19 cellular contexts compared by ENCODE assay signal in the genomic region with DNA sequence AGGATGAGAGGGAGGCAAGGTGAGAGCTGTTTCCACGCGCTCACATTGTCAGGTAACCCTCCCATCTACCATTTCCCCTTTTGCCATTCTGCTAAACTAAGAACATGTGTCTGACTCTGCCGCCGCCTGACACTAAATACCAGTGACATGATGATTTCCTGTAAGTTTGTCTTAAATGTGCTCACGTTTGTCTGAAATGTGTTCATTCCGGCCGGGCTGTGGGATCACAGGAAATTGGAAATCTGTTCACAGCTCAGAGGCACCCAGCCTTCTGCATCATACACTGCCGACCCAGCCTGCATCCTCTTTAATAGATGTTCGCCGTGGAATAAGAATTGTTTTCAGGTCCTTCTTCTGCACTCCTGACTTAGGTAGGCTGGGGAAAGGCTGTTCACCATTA.
DNase-seq lines count a peak whose midpoint lies in the region; ATAC-seq, FAIRE-seq and TF ChIP-seq lines count a peak whose summit lies in the region.
"Had no signal": no experiment of that assay in that cellular context is flagged by ENCODE, and none has a peak within 500 bp of the region (broad histone marks: within the 10 kb centered on the region; RNA-seq: fewer than 3 reads in every experiment).

No MANE protein-coding gene starts in this region.

- intact Hi-C loops in mucosa of descending colon (cut with DNase I, micrococcal nuclease): no loop called here

- peak overlapping the region; percentile 33 for H2AFZ ChIP-seq in GM23248

- H3K4me3 ChIP-seq in GM23248 (peak overlapping the region; percentile 57), astrocyte of the spinal cord (ENCODE audit: low read depth, low read length) (no peak overlapping the region), foreskin fibroblast (ENCODE audit: low read depth in 1 of 2, low read length in 2 of 2) (peak overlapping the region in 1 of 2 donors; percentile 34), skeletal muscle satellite cell (ENCODE audit: low read length) (no peak overlapping the region), coronary artery (no peak overlapping the region), mucosa of descending colon (no peak overlapping the region)
- H3K4me3 ChIP-seq: left ventricle myocardium inferior had no signal

- H3K9me3 ChIP-seq in GM23248 (ENCODE audit: low read depth): no peaks in the 10 kb centered on the region
- H3K9me3 ChIP-seq in skeletal muscle satellite cell (replicated peaks; ENCODE audit: low read length): no peaks in the 10 kb centered on the region
- H3K9me3 ChIP-seq in mucosa of descending colon: no peaks in the 10 kb centered on the region
- H3K9me3 ChIP-seq: BE2C, left ventricle myocardium inferior had no signal

- H3F3A ChIP-seq in GM23248 (ENCODE audit: insufficient read depth): peaks cover 10% of the 10 kb centered on the region

- in situ Hi-C loops in GM23248 (cut with MboI) (no loop called here), astrocyte of the spinal cord (cut with HindIII; ENCODE audit: low sequenced_read_pairs) (no loop called here)

- H3K79me2 ChIP-seq in GM23248 (ENCODE audit: insufficient read depth): no peaks in the 10 kb centered on the region

- no peaks in the 10 kb centered on the region for H3K9me2 ChIP-seq in GM23248 (ENCODE audit: insufficient read depth)

- peaks cover 25% of the 10 kb centered on the region for H3K4me1 ChIP-seq in GM23248 (ENCODE audit: insufficient read depth)
- peaks cover 17% of the 10 kb centered on the region for H3K4me1 ChIP-seq in skeletal muscle satellite cell (ENCODE audit: control insufficient read depth, insufficient read depth, low read length)
- H3K4me1 ChIP-seq in mucosa of descending colon (ENCODE audit: low read depth): no peaks in the 10 kb centered on the region
- H3K4me1 ChIP-seq: BE2C had no signal

- ATAC-seq in GM18511 (IDR thresholded peaks at IDR 0.05; ENCODE audit: unreplicated experiment) (no peak), mucosa of descending colon (no peak)
- ATAC-seq: activated naive CD4-positive, alpha-beta T cell treated with anti-CD3 and anti-CD28 coated beads, Interleukin-2, amount 50 U/mL, for 72 hours had no signal

- H3K9ac ChIP-seq in GM23248 (peak overlapping the region; percentile 69), skeletal muscle satellite cell (ENCODE audit: low read depth, low read length) (no peak overlapping the region)

- no peaks in the 10 kb centered on the region for H4K20me1 ChIP-seq in GM23248 (ENCODE audit: insufficient read depth)

- H3K4me2 ChIP-seq in GM23248 (ENCODE audit: unreplicated experiment) (peak overlapping the region; percentile 69), skeletal muscle satellite cell (ENCODE audit: low read length) (peak overlapping the region; percentile 49)

- no peaks in the 10 kb centered on the region for H3K27me3 ChIP-seq in GM23248 (replicated peaks; ENCODE audit: insufficient read depth)
- H3K27me3 ChIP-seq in skeletal muscle satellite cell (ENCODE audit: control insufficient read depth, insufficient read depth, low read length): peaks cover 12% of the 10 kb centered on the region
- H3K27me3 ChIP-seq: BE2C had no signal

- TF ChIP-seq CTCF in astrocyte of the spinal cord (IDR thresholded peaks at IDR 0.05; ENCODE audit: low read depth, low read length) (no peak), foreskin fibroblast (IDR thresholded peaks at IDR 0.05; ENCODE audit: low read depth, low read length) (no peak), coronary artery (IDR thresholded peaks at IDR 0.05) (no peak), mucosa of descending colon (IDR thresholded peaks at IDR 0.05) (no peak)

- no peak for FAIRE-seq in GM19239 (lab: Jason Lieb, UNC)
- FAIRE-seq: GM18507, TTC549 had no signal

- H3K36me3 ChIP-seq in GM23248 (ENCODE audit: low read depth): no peaks in the 10 kb centered on the region
- no peaks in the 10 kb centered on the region for H3K36me3 ChIP-seq in skeletal muscle satellite cell (ENCODE audit: insufficient read depth, low read length)
- H3K36me3 ChIP-seq in mucosa of descending colon (ENCODE audit: low read depth): no peaks in the 10 kb centered on the region
- H3K36me3 ChIP-seq: BE2C, left ventricle myocardium inferior had no signal

- DNase-seq in GM23248: peak; percentile 80
- peak; percentile 1 for DNase-seq in astrocyte of the spinal cord (ENCODE audit: low read depth, low spot score)
- DNase-seq in foreskin fibroblast: peak; percentile 76 to 86
- DNase-seq in coronary artery (ENCODE audit: low spot score): no peak
- no peak for DNase-seq in GM19239 (ENCODE audit: insufficient read length, low spot score)
- DNase-seq in mucosa of descending colon: no peak
- DNase-seq: activated CD4-positive, alpha-beta T cell treated with anti-CD3 and anti-CD28 coated beads for 4 hours; BE2C; Calu3; left ventricle myocardium inferior; NCI-H1417 treated with DMSO at 0.1 percent for 48 hours; NCI-H69; OCI-M1; Right ventricle myocardium superior had no signal

- 8% methylated on average over 10 of the region's 10 CpGs for WGBS in GM23248 (ENCODE audit: low coverage in 1 of 2, low lambda C conversion rate in 2 of 2, missing lambda C conversion rate in 2 of 2), 2 experiments

- peak overlapping the region; percentile 44 for H3K27ac ChIP-seq in GM23248
- no peak overlapping the region for H3K27ac ChIP-seq in coronary artery
- H3K27ac ChIP-seq: left ventricle myocardium inferior had no signal

Comparison
In these comparisons a context has a peak if more than half of its experiments do, and no peak if none do; other contexts are left out.
1. DNase-seq: peak in GM23248 (single experiment), astrocyte of the spinal cord (single experiment) and foreskin fibroblast (2 of 2); none in coronary artery (single experiment), GM19239 (single experiment) and mucosa of descending colon (0 of 3).